10 cellular contexts compared by ENCODE assay signal in genomic region chr14:97456958-97457357, GRCh38.
DNase-seq lines count a peak whose midpoint lies in the region; ATAC-seq and TF ChIP-seq lines count a peak whose summit lies in the region.
"Had no signal": no experiment of that assay in that cellular context is flagged by ENCODE, and none has a peak within 500 bp of the region (broad histone marks: within the 10 kb centered on the region; RNA-seq: fewer than 3 reads in every experiment).

No MANE protein-coding gene starts in this region.

- H3K9me2 ChIP-seq in OCI-LY7 (ENCODE audit: insufficient read depth, low read length), result no peaks in the 10 kb centered on the region

- no peak overlapping the region for H3K4me2 ChIP-seq in OCI-LY7 (ENCODE audit: low read length)

- H3K27ac ChIP-seq in foreskin keratinocyte, result no peak overlapping the region
- H3K27ac ChIP-seq in OCI-LY7 (ENCODE audit: low read depth, low read length, poor library complexity, severe bottlenecking), result no peak overlapping the region
- H3K27ac ChIP-seq: suprapubic skin had no signal

- H3K79me2 ChIP-seq in OCI-LY7 (ENCODE audit: insufficient read depth, low read depth, low read length), result no peaks in the 10 kb centered on the region

- no peaks in the 10 kb centered on the region for H4K20me1 ChIP-seq in OCI-LY7 (ENCODE audit: insufficient read depth, low read length)

- BruUV-seq in OCI-LY7 (replicated peaks; lab: Mats Ljungman, UMichigan), result no TSS peak

- CTCF ChIA-PET in OCI-LY7 (lab: Charles Lee; ENCODE audit: unreplicated experiment), result no interaction called here

- H3K27me3 ChIP-seq in foreskin keratinocyte, result no peaks in the 10 kb centered on the region

- peak; percentile 75 for ATAC-seq in foreskin keratinocyte
- no peak for ATAC-seq in HG02610 (IDR thresholded peaks at IDR 0.05; ENCODE audit: unreplicated experiment)
- ATAC-seq in GM19324 (IDR thresholded peaks at IDR 0.05; ENCODE audit: low FRiP score, unreplicated experiment), result no peak

- no peak overlapping the region for H2AFZ ChIP-seq in OCI-LY7 (ENCODE audit: low read length)

- DNase-seq in HT1080 (ENCODE audit: low read depth) (peak; percentile 57), foreskin keratinocyte (peak in 1 of 2 donors; percentile 2), OCI-LY7 (ENCODE audit: low spot score) (no peak), OCI-M1 (lab: John Stamatoyannopoulos, UW) (no peak)
- peak; percentile 81 for DNase-seq in activated CD8-positive, alpha-beta memory T cell treated with anti-CD3 and anti-CD28 coated beads, Interleukin-2, amount 50 U/mL, for 48 hours
- peak; percentile 34 for DNase-seq in stimulated activated CD8-positive, alpha-beta memory T cell treated with anti-CD3 and anti-CD28 coated beads, Interleukin-15, amount 100 ng/mL, for 1 hour (ENCODE audit: low read depth)
- DNase-seq: mesenchymal stem cell had no signal

- no peaks in the 10 kb centered on the region for H3K4me1 ChIP-seq in foreskin keratinocyte
- H3K4me1 ChIP-seq in OCI-LY7 (ENCODE audit: insufficient read depth, low read length, poor library complexity, severe bottlenecking), result no peaks in the 10 kb centered on the region

- H3K9me3 ChIP-seq in OCI-LY7 (ENCODE audit: low read length), result no peaks in the 10 kb centered on the region
- H3K9me3 ChIP-seq: suprapubic skin had no signal

- no peak for TF ChIP-seq CTCF in foreskin keratinocyte (conservative IDR thresholded peaks at IDR 0.05)
- no peak for TF ChIP-seq CTCF in OCI-LY7 (conservative IDR thresholded peaks at IDR 0.05; ENCODE audit: low read length)

- H3K36me3 ChIP-seq in OCI-LY7 (ENCODE audit: insufficient read depth, low read length), result no peaks in the 10 kb centered on the region
- H3K36me3 ChIP-seq: suprapubic skin had no signal

- H3K4me3 ChIP-seq in OCI-LY7 (ENCODE audit: low read depth, low read length, poor library complexity, severe bottlenecking), result no peak overlapping the region
- H3K4me3 ChIP-seq: suprapubic skin had no signal

- intact Hi-C loops in OCI-LY7 (cut with micrococcal nuclease; ENCODE audit: unreplicated experiment), result no loop called here

- POLR2A ChIA-PET in OCI-LY7 (lab: Charles Lee), result interaction anchor here (1.2 kb wide), 1 partner anchor 10 kb away, joined by 4 read pairs; no protein-coding TSS in a partner anchor

Comparison
In these comparisons a context has a peak if more than half of its experiments do, and no peak if none do; other contexts are left out.
1. DNase-seq: peak in HT1080 (single experiment), activated CD8-positive, alpha-beta memory T cell treated with anti-CD3 and anti-CD28 coated beads, Interleukin-2, amount 50 U/mL, for 48 hours (single experiment) and stimulated activated CD8-positive, alpha-beta memory T cell treated with anti-CD3 and anti-CD28 coated beads, Interleukin-15, amount 100 ng/mL, for 1 hour (single experiment); none in OCI-LY7 (single experiment) and OCI-M1 (single experiment).